In genomic region chr14:71142375-71143038, GRCh38 we compare ENCODE assay signal across 1 cellular context.
TF ChIP-seq lines count a peak whose summit lies in the region.

No MANE protein-coding gene starts in this region.

TF ChIP-seq in GM12878, 131 proteins besides CTCF, POLR2A, EP300 and RAD21 (continued from another document and continues in another):
- TF ChIP-seq PRDM15 (CRISPR knock-in tag; IDR thresholded peaks at IDR 0.05) (no peak), CREB1 (IDR thresholded peaks at IDR 0.05; ENCODE audit: low read depth) (no peak), POLR2AphosphoS5 (IDR thresholded peaks at IDR 0.05; ENCODE audit: low read length) (no peak), ZNF24 (IDR thresholded peaks at IDR 0.05) (no peak), SREBF1 (IDR thresholded peaks at IDR 0.05; ENCODE audit: low read length) (no peak), BMI1 (IDR thresholded peaks at IDR 0.05; ENCODE audit: borderline replicate concordance) (no peak), SIX5 (IDR thresholded peaks at IDR 0.05; ENCODE audit: low read depth, low read length, severe bottlenecking) (no peak), ASH2L (IDR thresholded peaks at IDR 0.05; ENCODE audit: borderline replicate concordance, low read depth) (no peak), STAT1 (conservative IDR thresholded peaks at IDR 0.05) (no peak), PML (IDR thresholded peaks at IDR 0.05; ENCODE audit: low read length) (no peak), EZH2 (IDR thresholded peaks at IDR 0.05; ENCODE audit: borderline replicate concordance, control insufficient read depth, low read depth, low read length) (no peak), ATF3 (IDR thresholded peaks at IDR 0.05; ENCODE audit: borderline replicate concordance, extremely low read depth, low read depth, low read length) (no peak), KLF5 (IDR thresholded peaks at IDR 0.05; ENCODE audit: partially characterized antibody) (no peak), ZBED1 (IDR thresholded peaks at IDR 0.05; ENCODE audit: borderline replicate concordance) (no peak), ZNF687 (IDR thresholded peaks at IDR 0.05) (no peak), DPF2 (IDR thresholded peaks at IDR 0.05) (peak; percentile 70; the same call in 1 of the 2 replicates), GABPA (IDR thresholded peaks at IDR 0.05; ENCODE audit: low read depth) (no peak), RAD51 (IDR thresholded peaks at IDR 0.05) (no peak), BRCA1 (IDR thresholded peaks at IDR 0.05; ENCODE audit: low read depth, low read length) (no peak), POU2F2 (IDR thresholded peaks at IDR 0.05; ENCODE audit: borderline replicate concordance, low read depth, low read length) (no peak), STAT3 (IDR thresholded peaks at IDR 0.05; ENCODE audit: low read depth, low read length) (no peak), ZSCAN29 (IDR thresholded peaks at IDR 0.05) (no peak), KDM1A (IDR thresholded peaks at IDR 0.05; ENCODE audit: borderline replicate concordance) (no peak), SMARCA5 (IDR thresholded peaks at IDR 0.05) (no peak), KAT2A (conservative IDR thresholded peaks at IDR 0.05; ENCODE audit: control insufficient read depth, low read depth, low read length) (no peak), FOXK2 (IDR thresholded peaks at IDR 0.05) (no peak), SMAD1 (IDR thresholded peaks at IDR 0.05; ENCODE audit: low read depth, partially characterized antibody) (no peak), SP1 (IDR thresholded peaks at IDR 0.05; ENCODE audit: low read depth, low read length) (no peak), CBFB (IDR thresholded peaks at IDR 0.05; ENCODE audit: low read depth) (0 out of 2 replicates have a peak, but pooled peaks have one; percentile 27), ZNF622 (IDR thresholded peaks at IDR 0.05) (no peak), ZBTB4 (CRISPR knock-in tag; IDR thresholded peaks at IDR 0.05) (no peak), LARP7 (IDR thresholded peaks at IDR 0.05) (no peak), MTA2 (IDR thresholded peaks at IDR 0.05; ENCODE audit: low read depth) (peak; percentile 69), TARDBP (IDR thresholded peaks at IDR 0.05; ENCODE audit: borderline replicate concordance) (no peak), SIN3A (IDR thresholded peaks at IDR 0.05; ENCODE audit: low read depth, low read length) (no peak), SRF (IDR thresholded peaks at IDR 0.05; ENCODE audit: low read depth in 2 of 2, low read length in 2 of 2) (no peak), TCF7 (IDR thresholded peaks at IDR 0.05; ENCODE audit: borderline replicate concordance) (no peak), NRF1 (conservative IDR thresholded peaks at IDR 0.05; ENCODE audit: low read depth, low read length) (no peak), ZNF274 (IDR thresholded peaks at IDR 0.05; ENCODE audit: insufficient read depth, insufficient read length) (no peak), ZZZ3 (IDR thresholded peaks at IDR 0.05; ENCODE audit: control insufficient read depth, insufficient read length, low read depth) (no peak), ATF7 (IDR thresholded peaks at IDR 0.05; ENCODE audit: low read depth) (no peak), TBL1XR1 (IDR thresholded peaks at IDR 0.05; ENCODE audit: low read depth, low read length) (no peak), MYB (IDR thresholded peaks at IDR 0.05; ENCODE audit: borderline replicate concordance, low read depth, low read length) (no peak), CUX1 (IDR thresholded peaks at IDR 0.05; ENCODE audit: insufficient replicate concordance, low read depth, low read length) (no peak)
- TF ChIP-seq, protein P1, sequence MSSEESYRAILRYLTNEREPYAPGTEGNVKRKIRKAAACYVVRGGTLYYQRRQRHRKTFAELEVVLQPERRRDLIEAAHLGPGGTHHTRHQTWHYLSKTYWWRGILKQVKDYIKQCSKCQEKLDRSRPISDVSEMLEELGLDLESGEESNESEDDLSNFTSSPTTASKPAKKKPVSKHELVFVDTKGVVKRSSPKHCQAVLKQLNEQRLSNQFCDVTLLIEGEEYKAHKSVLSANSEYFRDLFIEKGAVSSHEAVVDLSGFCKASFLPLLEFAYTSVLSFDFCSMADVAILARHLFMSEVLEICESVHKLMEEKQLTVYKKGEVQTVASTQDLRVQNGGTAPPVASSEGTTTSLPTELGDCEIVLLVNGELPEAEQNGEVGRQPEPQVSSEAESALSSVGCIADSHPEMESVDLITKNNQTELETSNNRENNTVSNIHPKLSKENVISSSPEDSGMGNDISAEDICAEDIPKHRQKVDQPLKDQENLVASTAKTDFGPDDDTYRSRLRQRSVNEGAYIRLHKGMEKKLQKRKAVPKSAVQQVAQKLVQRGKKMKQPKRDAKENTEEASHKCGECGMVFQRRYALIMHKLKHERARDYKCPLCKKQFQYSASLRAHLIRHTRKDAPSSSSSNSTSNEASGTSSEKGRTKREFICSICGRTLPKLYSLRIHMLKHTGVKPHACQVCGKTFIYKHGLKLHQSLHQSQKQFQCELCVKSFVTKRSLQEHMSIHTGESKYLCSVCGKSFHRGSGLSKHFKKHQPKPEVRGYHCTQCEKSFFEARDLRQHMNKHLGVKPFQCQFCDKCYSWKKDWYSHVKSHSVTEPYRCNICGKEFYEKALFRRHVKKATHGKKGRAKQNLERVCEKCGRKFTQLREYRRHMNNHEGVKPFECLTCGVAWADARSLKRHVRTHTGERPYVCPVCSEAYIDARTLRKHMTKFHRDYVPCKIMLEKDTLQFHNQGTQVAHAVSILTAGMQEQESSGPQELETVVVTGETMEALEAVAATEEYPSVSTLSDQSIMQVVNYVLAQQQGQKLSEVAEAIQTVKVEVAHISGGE (CRISPR knock-in tag; IDR thresholded peaks at IDR 0.05), result no peak
- TF ChIP-seq, protein P2, sequence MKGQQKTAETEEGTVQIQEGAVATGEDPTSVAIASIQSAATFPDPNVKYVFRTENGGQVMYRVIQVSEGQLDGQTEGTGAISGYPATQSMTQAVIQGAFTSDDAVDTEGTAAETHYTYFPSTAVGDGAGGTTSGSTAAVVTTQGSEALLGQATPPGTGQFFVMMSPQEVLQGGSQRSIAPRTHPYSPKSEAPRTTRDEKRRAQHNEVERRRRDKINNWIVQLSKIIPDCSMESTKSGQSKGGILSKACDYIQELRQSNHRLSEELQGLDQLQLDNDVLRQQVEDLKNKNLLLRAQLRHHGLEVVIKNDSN (IDR thresholded peaks at IDR 0.05; ENCODE audit: borderline replicate concordance, extremely low read length, insufficient read depth, low read depth, low read length), result no peak
